In the genomic region with DNA sequence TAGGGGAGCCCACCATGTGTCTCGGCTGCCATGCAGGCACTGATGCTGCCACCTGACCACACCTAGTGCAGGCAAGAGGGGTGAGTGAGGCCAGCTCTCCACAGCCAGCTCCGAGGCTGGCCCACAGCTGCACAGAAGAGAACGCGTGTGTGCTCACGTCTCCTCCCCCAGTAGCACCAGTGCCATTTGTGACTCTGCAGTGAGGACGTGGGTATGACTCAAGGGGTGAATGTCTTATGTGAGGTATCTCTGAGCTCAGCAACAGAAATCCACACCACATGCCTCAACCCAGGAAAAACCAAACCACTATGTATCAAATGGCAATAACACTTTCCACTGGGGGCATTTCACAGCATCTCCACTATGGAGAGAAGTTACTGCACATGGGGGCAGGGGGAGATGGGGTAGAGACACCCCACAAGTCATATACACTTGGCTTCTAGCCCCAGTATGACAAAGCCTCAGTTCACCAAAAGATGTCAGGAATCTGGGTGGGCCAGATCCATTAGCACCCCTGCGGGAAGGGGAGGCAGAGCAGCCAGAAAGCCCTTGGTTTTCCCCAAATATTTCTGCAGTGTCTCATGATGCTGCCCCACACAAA, we compare ENCODE assay signal across 13 cellular contexts.
DNase-seq lines count a peak whose midpoint lies in the region; ATAC-seq and TF ChIP-seq lines count a peak whose summit lies in the region.
"Had no signal": no experiment of that assay in that cellular context is flagged by ENCODE, and none has a peak within 500 bp of the region (broad histone marks: within the 10 kb centered on the region; RNA-seq: fewer than 3 reads in every experiment).

No MANE protein-coding gene starts in this region.

- no peak overlapping the region for H2BK12ac ChIP-seq in mesenchymal stem cell (ENCODE audit: low read length in 2 of 2)

- H3K18ac ChIP-seq in mesenchymal stem cell (ENCODE audit: low read depth in 1 of 2, low read length in 2 of 2) = peak overlapping the region in 1 of 2 experiments; percentile 29

- H3K9me3 ChIP-seq in mesenchymal stem cell (ENCODE audit: control insufficient read depth, low read length) = no peaks in the 10 kb centered on the region

- DNase-seq in AG08395 (ENCODE audit: low spot score) = peak; percentile 94
- DNase-seq in H4 (ENCODE audit: low spot score) = peak; percentile 13
- peak; percentile 63 for DNase-seq in astrocyte of the cerebellum (ENCODE audit: low read depth)
- DNase-seq in mesenchymal stem cell = peak; percentile 39
- DNase-seq in GM19238 (ENCODE audit: insufficient read length, low spot score) = no peak
- no peak for DNase-seq in HuH-7 (ENCODE audit: low spot score)
- no peak for DNase-seq in NCI-H1417 (lab: John Stamatoyannopoulos, UW)
- DNase-seq: DMS79 treated with DMSO at 0.1 percent for 48 hours, NCI-H526, T-helper 17 cell, trophoblast cell had no signal

- no peaks in the 10 kb centered on the region for H3K27me3 ChIP-seq in mesenchymal stem cell (ENCODE audit: control insufficient read depth in 1 of 2, insufficient read depth in 1 of 2, low read length in 2 of 2)

- H3K4me1 ChIP-seq in mesenchymal stem cell (ENCODE audit: control insufficient read depth, insufficient read depth, low read depth, low read length) = peaks cover 29% of the 10 kb centered on the region

- H3K36me3 ChIP-seq in mesenchymal stem cell (ENCODE audit: control insufficient read depth in 1 of 2, insufficient read depth in 2 of 2, low read depth in 1 of 2, low read length in 2 of 2) = peaks cover 40 to 50% of the 10 kb centered on the region in 2 experiments

- peak overlapping the region in 1 of 2 experiments; percentile 42 for H3K14ac ChIP-seq in mesenchymal stem cell (ENCODE audit: low read length in 2 of 2)

- no peak overlapping the region for H3K4ac ChIP-seq in mesenchymal stem cell (ENCODE audit: low read depth in 1 of 2, low read length in 2 of 2)

- no peak overlapping the region for H2BK120ac ChIP-seq in mesenchymal stem cell (ENCODE audit: low read depth, low read length)

- peak overlapping the region; percentile 14 for H2AK5ac ChIP-seq in mesenchymal stem cell (ENCODE audit: low read length, severe bottlenecking)

- H3K4me3 ChIP-seq in astrocyte of the cerebellum (ENCODE audit: low read depth, low read length) (no peak overlapping the region), mesenchymal stem cell (ENCODE audit: insufficient read depth in 1 of 2, low read depth in 1 of 2, low read length in 2 of 2) (no peak overlapping the region)

- no peak overlapping the region for H2BK5ac ChIP-seq in mesenchymal stem cell (ENCODE audit: low read depth, low read length, poor library complexity, severe bottlenecking)

- no peak for TF ChIP-seq CTCF in astrocyte of the cerebellum (IDR thresholded peaks at IDR 0.05; ENCODE audit: low read depth, low read length, missing control alignments)

- no peak overlapping the region for H3K4me2 ChIP-seq in mesenchymal stem cell (ENCODE audit: low read length, poor library complexity, severe bottlenecking)

- H2AFZ ChIP-seq in mesenchymal stem cell (ENCODE audit: low read depth, low read length) = no peak overlapping the region

- peaks cover 49% of the 10 kb centered on the region for H3K79me1 ChIP-seq in mesenchymal stem cell (replicated peaks; ENCODE audit: low read length, poor library complexity, severe bottlenecking)

- H3K27ac ChIP-seq in mesenchymal stem cell (ENCODE audit: low read length, poor library complexity, severe bottlenecking) = peak overlapping the region; percentile 33

- in situ Hi-C loops in astrocyte of the cerebellum (cut with HindIII; ENCODE audit: low sequenced_read_pairs) = no loop called here

- 74% methylated on average over 3 of the region's 7 CpGs for WGBS in mesenchymal stem cell

- H3K9ac ChIP-seq in mesenchymal stem cell (ENCODE audit: low read length) = peak overlapping the region; percentile 74

- peak overlapping the region; percentile 5 for H4K91ac ChIP-seq in mesenchymal stem cell (ENCODE audit: low read length)

- ATAC-seq in GM18505 (IDR thresholded peaks at IDR 0.05; ENCODE audit: unreplicated experiment) = no peak
- ATAC-seq: esophagus mucosa, T-helper 17 cell had no signal

- TF ChIP-seq POLR2A in GM18505 (IDR thresholded peaks at IDR 0.05; ENCODE audit: borderline replicate concordance, extremely low read depth, insufficient read depth, insufficient read length) = no peak

- no peak overlapping the region for H2BK15ac ChIP-seq in mesenchymal stem cell (ENCODE audit: low read depth, poor library complexity, severe bottlenecking)

- H4K8ac ChIP-seq in mesenchymal stem cell (ENCODE audit: low read length) = no peak overlapping the region

- no peak overlapping the region for H3K23ac ChIP-seq in mesenchymal stem cell (ENCODE audit: low read length in 2 of 2)

Comparison
In these comparisons a context has a peak if more than half of its experiments do, and no peak if none do; other contexts are left out.
1. DNase-seq: peak in AG08395 (single experiment), H4 (single experiment), astrocyte of the cerebellum (single experiment) and mesenchymal stem cell (single experiment); none in GM19238 (single experiment), HuH-7 (single experiment) and NCI-H1417 (0 of 3).